19 cellular contexts compared by ENCODE assay signal in the genomic region with DNA sequence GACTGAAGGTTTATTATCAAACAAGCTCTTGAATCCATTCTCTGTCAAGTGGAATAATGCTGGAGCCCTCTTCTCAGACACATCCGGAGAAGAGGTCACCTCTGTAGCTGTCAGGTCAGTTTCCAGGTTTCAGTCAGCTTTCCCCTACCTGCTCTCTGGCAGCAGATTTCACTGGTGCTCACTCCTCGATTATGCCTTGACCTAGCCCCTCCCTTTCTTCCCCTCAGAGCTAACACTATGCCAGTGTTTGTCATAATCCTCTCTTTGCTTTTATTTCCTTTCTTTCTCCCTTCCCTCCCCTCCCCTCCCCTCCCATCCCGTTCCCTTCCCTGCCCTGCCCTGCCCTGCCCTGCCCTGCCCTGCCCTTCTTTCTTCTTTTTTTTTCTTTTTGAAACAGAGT. TPM values are rescaled to one million over a fixed set of nuclear protein-coding genes. Genes with fewer than 3 reads are reported as not detected.
DNase-seq lines count a peak whose midpoint lies in the region; ATAC-seq, FAIRE-seq and TF ChIP-seq lines count a peak whose summit lies in the region.
"Had no signal": no experiment of that assay in that cellular context is flagged by ENCODE, and none has a peak within 500 bp of the region (broad histone marks: within the 10 kb centered on the region; RNA-seq: fewer than 3 reads in every experiment).

No MANE protein-coding gene starts in this region.

- H3K4me1 ChIP-seq in mammary epithelial cell (ENCODE audit: insufficient read depth, low read length) (no peaks in the 10 kb centered on the region), breast epithelium (no peaks in the 10 kb centered on the region), small intestine (ENCODE audit: control insufficient read depth in 2 of 2, insufficient read depth in 1 of 2, low read depth in 1 of 2, low read length in 1 of 2) (peaks cover 2 to 3% of the 10 kb centered on the region in 2 donors)

- no peaks in the 10 kb centered on the region for H3K36me3 Mint-ChIP-seq in mesothelial cell of epicardium
- H3K36me3 Mint-ChIP-seq: CD8-positive, alpha-beta T cell; IgD-negative memory B cell had no signal

- no peak for FAIRE-seq in small intestine (lab: Jason Lieb, UNC)
- FAIRE-seq: A204.1, G401.6, H1 had no signal

- ATAC-seq in GM21526 (IDR thresholded peaks at IDR 0.05; ENCODE audit: low FRiP score, unreplicated experiment) (no peak), HG02981 (IDR thresholded peaks at IDR 0.05; ENCODE audit: unreplicated experiment) (no peak)
- ATAC-seq: CD8-positive, alpha-beta T cell had no signal

- dilution Hi-C loops in mammary epithelial cell (cut with HindIII; ENCODE audit: low sequenced_read_pairs): no loop called here

- H3K27me3 Mint-ChIP-seq in mesothelial cell of epicardium (ENCODE audit: low read depth): no peaks in the 10 kb centered on the region

- no peak overlapping the region for H3K9ac ChIP-seq in mammary epithelial cell (ENCODE audit: insufficient read depth, low read length)
- H3K9ac ChIP-seq: BLaER1 had no signal

- TF ChIP-seq CTCF in mammary epithelial cell (conservative IDR thresholded peaks at IDR 0.05 in 1 of 2, IDR thresholded peaks at IDR 0.05 in 1 of 2; ENCODE audit: extremely low read depth in 1 of 2, insufficient read depth in 1 of 2, low read depth in 1 of 2, low read length in 2 of 2): no peak
- no peak for TF ChIP-seq CTCF in breast epithelium (IDR thresholded peaks at IDR 0.05)
- TF ChIP-seq CTCF in mesothelial cell of epicardium (IDR thresholded peaks at IDR 0.05; ENCODE audit: unreplicated experiment): no peak

- no peaks in the 10 kb centered on the region for H3K36me3 ChIP-seq in mammary epithelial cell (ENCODE audit: insufficient read depth, low read length)
- no peaks in the 10 kb centered on the region for H3K36me3 ChIP-seq in breast epithelium
- H3K36me3 ChIP-seq in small intestine (ENCODE audit: control insufficient read depth in 2 of 2, insufficient read depth in 2 of 2, low read length in 2 of 2): no peaks in the 10 kb centered on the region
- H3K36me3 ChIP-seq: BLaER1 had no signal

- no peaks in the 10 kb centered on the region for H3K9me3 Mint-ChIP-seq in mesothelial cell of epicardium
- H3K9me3 Mint-ChIP-seq: CD8-positive, alpha-beta T cell; IgD-negative memory B cell had no signal

- intact Hi-C loops in mammary epithelial cell (cut with micrococcal nuclease): no loop called here
- intact Hi-C loops in breast epithelium (cut with DNase I; ENCODE audit: low total_unique reads): no loop called here

- CTCF ChIA-PET in mammary epithelial cell (lab: Charles Lee; ENCODE audit: low non-redundant PET): no interaction called here

- H2AFZ ChIP-seq in mammary epithelial cell (ENCODE audit: low read depth, low read length): peak overlapping the region; percentile 66

- no peaks in the 10 kb centered on the region for H4K20me1 ChIP-seq in mammary epithelial cell (ENCODE audit: insufficient read depth, low read length)
- H4K20me1 ChIP-seq: BLaER1 had no signal

- no peaks in the 10 kb centered on the region for H3K4me1 Mint-ChIP-seq in mesothelial cell of epicardium
- H3K4me1 Mint-ChIP-seq: IgD-negative memory B cell had no signal

- TF ChIP-seq POLR2A in breast epithelium (IDR thresholded peaks at IDR 0.05): no peak

- H3K27ac ChIP-seq in mammary epithelial cell (ENCODE audit: insufficient read depth, low read depth, low read length) (no peak overlapping the region), breast epithelium (no peak overlapping the region), small intestine (ENCODE audit: low read depth in 1 of 2, low read length in 1 of 2) (peak overlapping the region; percentile 41 to 45)
- H3K27ac ChIP-seq: BLaER1 had no signal

- H3K4me3 Mint-ChIP-seq in mesothelial cell of epicardium: no peak overlapping the region
- H3K4me3 Mint-ChIP-seq: CD8-positive, alpha-beta T cell; IgD-negative memory B cell had no signal

- no TSS peak for BruUV-seq in mammary epithelial cell (replicated peaks; lab: Mats Ljungman, UMichigan)

- no peak overlapping the region for H3K4me2 ChIP-seq in mammary epithelial cell (ENCODE audit: insufficient read depth, low read depth, low read length)
- H3K4me2 ChIP-seq: BLaER1 had no signal

- H3K9me3 ChIP-seq in mammary epithelial cell (replicated peaks; ENCODE audit: insufficient read depth, low read length) (no peaks in the 10 kb centered on the region), breast epithelium (no peaks in the 10 kb centered on the region), small intestine (ENCODE audit: control insufficient read depth, low read depth) (no peaks in the 10 kb centered on the region)
- H3K9me3 ChIP-seq: BLaER1 had no signal

- H3K79me2 ChIP-seq in mammary epithelial cell (ENCODE audit: insufficient read depth, low read length): no peaks in the 10 kb centered on the region

- H3K4me3 ChIP-seq in mammary epithelial cell (replicated peaks in 1 of 3; ENCODE audit: insufficient read depth in 1 of 3, low read depth in 2 of 3, low read length in 3 of 3) (no peak overlapping the region), breast epithelium (no peak overlapping the region), small intestine (ENCODE audit: low read depth in 1 of 2, low read length in 2 of 2) (no peak overlapping the region)
- H3K4me3 ChIP-seq: BLaER1 had no signal

- in situ Hi-C loops in mammary epithelial cell (cut with MboI; ENCODE audit: low sequenced_read_pairs in 2 of 2): no loop called here

- H3K27me3 ChIP-seq in mammary epithelial cell (ENCODE audit: insufficient read depth, low read length) (no peaks in the 10 kb centered on the region), breast epithelium (no peaks in the 10 kb centered on the region), small intestine (ENCODE audit: control insufficient read depth in 2 of 2, insufficient read depth in 2 of 2, low read length in 2 of 2) (no peaks in the 10 kb centered on the region)
- H3K27me3 ChIP-seq: BLaER1 had no signal

- DNase-seq in mammary epithelial cell: no peak
- DNase-seq in breast epithelium (ENCODE audit: low spot score in 2 of 2): no peak
- peak; percentile 77 for DNase-seq in NCI-H2227 treated with DMSO at 0.1 percent for 48 hours (lab: John Stamatoyannopoulos, UW)
- DNase-seq in iPS-NIHi11 (ENCODE audit: low spot score): peak; percentile 25
- peak; percentile 66 for DNase-seq in small intestine
- no peak for DNase-seq in mesothelial cell of epicardium (ENCODE audit: low spot score in 2 of 2, unreplicated experiment in 2 of 2)
- DNase-seq: CD8-positive, alpha-beta T cell; DND-41; Kasumi-1; NCI-H187 treated with DMSO at 0.1 percent for 48 hours; NCI-H524; SHP77 treated with DMSO at 0.1 percent for 48 hours had no signal

- 53% methylated on average over 2 of the region's 3 CpGs for WGBS in mammary epithelial cell (ENCODE audit: low coverage, missing lambda C conversion rate)
- WGBS in small intestine, 3 donors: 4 to 32% (median 31%) methylated on average over 3 of the region's 3 CpGs

- H3K27ac Mint-ChIP-seq in mesothelial cell of epicardium: no peak overlapping the region
- H3K27ac Mint-ChIP-seq: CD8-positive, alpha-beta T cell; IgD-negative memory B cell had no signal

RNA-seq across cellular contexts. Expression of a gene that starts 22.5 kb away (rescaled TPM):
- total RNA-seq in mammary epithelial cell (10 to 100 TPM in 1 of 2 donors, 1 to 10 TPM in 1; 6.4 to 15.0 TPM), breast epithelium (10 to 100 TPM; 24.3 to 35.0 (median 29.0) TPM), mesothelial cell of epicardium (14.7 to 16.2 TPM (median 15.1 TPM) in 3 replicates)
- polyA plus RNA-seq in mammary epithelial cell (2.1 TPM), small intestine (1 to 10 TPM in 2 of 3 donors, under 1 TPM in 1; 0.89 to 2.9 (median 1.4) TPM)
- 22.1 TPM for polyA minus RNA-seq in mammary epithelial cell

Comparison
In these comparisons a context has a peak if more than half of its experiments do, and no peak if none do; other contexts are left out.
1. DNase-seq: peak in NCI-H2227 treated with DMSO at 0.1 percent for 48 hours (single experiment), iPS-NIHi11 (single experiment) and small intestine (single experiment); none in mammary epithelial cell (single experiment), breast epithelium (0 of 2) and mesothelial cell of epicardium (0 of 2).
2. H3K27ac ChIP-seq: peak in small intestine (2 of 2); none in mammary epithelial cell (single experiment) and breast epithelium (0 of 2).